11 cellular contexts compared by ENCODE assay signal in genomic region chr1:199172286-199173124, GRCh38.
DNase-seq lines count a peak whose midpoint lies in the region; ATAC-seq and TF ChIP-seq lines count a peak whose summit lies in the region.
"Had no signal": no experiment of that assay in that cellular context is flagged by ENCODE, and none has a peak within 500 bp of the region (broad histone marks: within the 10 kb centered on the region; RNA-seq: fewer than 3 reads in every experiment).

No MANE protein-coding gene starts in this region.

- peak; percentile 2 for ATAC-seq in GM19351 (IDR thresholded peaks at IDR 0.05; ENCODE audit: unreplicated experiment)

- H3K27me3 ChIP-seq in DOHH2 (ENCODE audit: control insufficient read depth, low read length) (no peaks in the 10 kb centered on the region), HAP-1 (ENCODE audit: low read depth) (no peaks in the 10 kb centered on the region)
- H3K27me3 ChIP-seq: right lobe of liver had no signal

- in situ Hi-C loops in HAP-1 (cut with MboI; ENCODE audit: low sequenced_read_pairs) = no loop called here

- H3F3A ChIP-seq in DOHH2 (ENCODE audit: control insufficient read depth, insufficient read depth) = no peaks in the 10 kb centered on the region

- no peaks in the 10 kb centered on the region for H3K36me3 ChIP-seq in DOHH2 (ENCODE audit: control insufficient read depth, low read length)
- no peaks in the 10 kb centered on the region for H3K36me3 ChIP-seq in KOPT-K1 (ENCODE audit: insufficient read depth, low read length)
- H3K36me3 ChIP-seq in HAP-1 (replicated peaks) = no peaks in the 10 kb centered on the region
- H3K36me3 ChIP-seq: right lobe of liver had no signal

- DNase-seq in epithelial cell of esophagus (ENCODE audit: low read depth) = peak; percentile 23
- DNase-seq in HAP-1 (ENCODE audit: low spot score in 2 of 2) = no peak
- DNase-seq in NCI-H510A treated with DMSO at 0.1 percent for 48 hours (lab: John Stamatoyannopoulos, UW) = no peak
- no peak for DNase-seq in SHP77 treated with DMSO at 0.1 percent for 48 hours (lab: John Stamatoyannopoulos, UW)
- DNase-seq in GM20000 (ENCODE audit: low spot score) = no peak
- DNase-seq: erythroblast, NCI-H2081 treated with DMSO at 0.1 percent for 48 hours, right lobe of liver had no signal

- peaks cover 32% of the 10 kb centered on the region for H3K4me1 ChIP-seq in DOHH2 (ENCODE audit: control insufficient read depth, low read length)
- H3K4me1 ChIP-seq in HAP-1 = no peaks in the 10 kb centered on the region
- H3K4me1 ChIP-seq: right lobe of liver had no signal

- no peaks in the 10 kb centered on the region for H4K20me1 ChIP-seq in DOHH2 (ENCODE audit: control insufficient read depth, insufficient read depth, low read depth, low read length)

- H3K4me2 ChIP-seq in DOHH2 (ENCODE audit: low read length) = peak overlapping the region; percentile 37

- H3K9me3 ChIP-seq in DOHH2 (ENCODE audit: control insufficient read depth, insufficient read depth, low read length) = no peaks in the 10 kb centered on the region
- H3K9me3 ChIP-seq in KOPT-K1 (ENCODE audit: insufficient read depth, low read length, poor library complexity, severe bottlenecking) = no peaks in the 10 kb centered on the region
- H3K9me3 ChIP-seq in HAP-1 = no peaks in the 10 kb centered on the region
- H3K9me3 ChIP-seq: right lobe of liver had no signal

- TF ChIP-seq CTCF in DOHH2 (IDR thresholded peaks at IDR 0.05; ENCODE audit: low read depth, low read length, poor library complexity, severe bottlenecking) (no peak), epithelial cell of esophagus (IDR thresholded peaks at IDR 0.05; ENCODE audit: insufficient read depth, low read depth, low read length, missing control alignments) (no peak), GM20000 (IDR thresholded peaks at IDR 0.05; ENCODE audit: extremely low read depth, missing control alignments) (no peak)

- no peaks in the 10 kb centered on the region for H3K79me2 ChIP-seq in DOHH2 (ENCODE audit: control insufficient read depth, low read length)

- H3K27ac ChIP-seq in DOHH2 (ENCODE audit: low read depth, low read length) = no peak overlapping the region
- peak overlapping the region; percentile 99 for H3K27ac ChIP-seq in KOPT-K1 (ENCODE audit: low read depth, low read length, poor library complexity, severe bottlenecking)
- H3K27ac ChIP-seq: right lobe of liver had no signal

- H3K4me3 ChIP-seq in DOHH2 (ENCODE audit: low read length) (no peak overlapping the region), epithelial cell of esophagus (ENCODE audit: low read length) (no peak overlapping the region), HAP-1 (no peak overlapping the region)
- H3K4me3 ChIP-seq: right lobe of liver had no signal

- H3K9me2 ChIP-seq in DOHH2 (replicated peaks; ENCODE audit: control insufficient read depth, low read length) = no peaks in the 10 kb centered on the region; the same call in 1 of the 2 replicates
